Comparison of ENCODE assay signal across 8 cellular contexts in genomic region chr6:4018194-4019111, GRCh38.
DNase-seq lines count a peak whose midpoint lies in the region; ATAC-seq lines count a peak whose summit lies in the region.

No MANE protein-coding gene starts in this region.

- H3K9me3 ChIP-seq in endocrine pancreas (ENCODE audit: control insufficient read depth, low read length) = no peaks in the 10 kb centered on the region

- H3K9me3 Mint-ChIP-seq in activated CD8-positive, alpha-beta memory T cell treated with anti-CD3 and anti-CD28 coated beads, Interleukin-2, amount 10 ng/mL, durations not matched to agents 7 days and 5 days (ENCODE audit: low read depth) = no peaks in the 10 kb centered on the region

- peaks cover 37% of the 10 kb centered on the region for H3K36me3 Mint-ChIP-seq in activated CD8-positive, alpha-beta memory T cell treated with anti-CD3 and anti-CD28 coated beads, Interleukin-2, amount 10 ng/mL, durations not matched to agents 7 days and 5 days

- H2BK5ac ChIP-seq in mesendoderm (ENCODE audit: low read length) = peak overlapping the region; percentile 23

- CTCF ChIA-PET in activated CD8-positive, alpha-beta memory T cell treated with anti-CD3 and anti-CD28 coated beads, Interleukin-2, amount 10 ng/mL, durations not matched to agents 7 days and 5 days (lab: Charles Lee) = interaction anchor here (1.0 to 1.9 kb wide), 11 partner anchors 9 to 170 kb away, joined by 3 to 7 read pairs (median 3); partner anchors contain the start of gene FAM50B

- no CpG with 5 or more reads among the region's 69 CpGs for WGBS in mesendoderm (ENCODE audit: extremely low coverage, insufficient coverage, low lambda C conversion rate)

- no peaks in the 10 kb centered on the region for H3K27me3 Mint-ChIP-seq in activated CD8-positive, alpha-beta memory T cell treated with anti-CD3 and anti-CD28 coated beads, Interleukin-2, amount 10 ng/mL, durations not matched to agents 7 days and 5 days

- peak overlapping the region; percentile 63 for H3K4me2 ChIP-seq in mesendoderm (ENCODE audit: low read length)

- peak; percentile 61 for ATAC-seq in GM21390 (IDR thresholded peaks at IDR 0.05; ENCODE audit: unreplicated experiment)
- ATAC-seq in activated CD8-positive, alpha-beta memory T cell treated with anti-CD3 and anti-CD28 coated beads, Interleukin-2, amount 10 ng/mL, durations not matched to agents 7 days and 5 days = peak; percentile 69

- no peak overlapping the region for H2AK5ac ChIP-seq in mesendoderm (ENCODE audit: low read length)

- H3K79me2 ChIP-seq in mesendoderm (ENCODE audit: control insufficient read depth, insufficient read depth, low read length) = peaks cover 32% of the 10 kb centered on the region

- peaks cover 1% of the 10 kb centered on the region for H3K79me1 ChIP-seq in mesendoderm (ENCODE audit: low read length)

- H3K27me3 ChIP-seq in endocrine pancreas (ENCODE audit: control insufficient read depth, insufficient read depth, low read length) = no peaks in the 10 kb centered on the region
- H3K27me3 ChIP-seq in mesendoderm (ENCODE audit: insufficient read depth, low read length, poor library complexity) = no peaks in the 10 kb centered on the region

- H3K18ac ChIP-seq in mesendoderm (ENCODE audit: low read length) = peak overlapping the region; percentile 98

- peak overlapping the region; percentile 94 for H3K56ac ChIP-seq in mesendoderm (ENCODE audit: low read length)

- peak overlapping the region; percentile 98 for H3K9ac ChIP-seq in endocrine pancreas (ENCODE audit: control insufficient read depth, insufficient read depth, low read length)
- peak overlapping the region; percentile 83 for H3K9ac ChIP-seq in mesendoderm (ENCODE audit: low read length)

- H2BK120ac ChIP-seq in mesendoderm (ENCODE audit: low read depth, low read length) = peak overlapping the region; percentile 64

- peak overlapping the region; percentile 95 for H3K4ac ChIP-seq in mesendoderm (ENCODE audit: low read depth, low read length)

- H3K4me1 ChIP-seq in endocrine pancreas (ENCODE audit: control insufficient read depth, insufficient read depth, low read length) (peaks cover 16% of the 10 kb centered on the region), mesendoderm (ENCODE audit: control insufficient read depth, low read depth, low read length) (no peaks in the 10 kb centered on the region)

- H3K36me3 ChIP-seq in endocrine pancreas (ENCODE audit: control insufficient read depth, insufficient read depth, low read length) (no peaks in the 10 kb centered on the region), mesendoderm (ENCODE audit: control insufficient read depth, insufficient read depth, low read length) (no peaks in the 10 kb centered on the region)

- H4K5ac ChIP-seq in mesendoderm (ENCODE audit: low read length) = no peak overlapping the region

- H3K27ac ChIP-seq in mesendoderm (ENCODE audit: low read depth, low read length) = peak overlapping the region; percentile 99

- H3K23ac ChIP-seq in mesendoderm (ENCODE audit: low read length) = no peak overlapping the region

- H3K27ac Mint-ChIP-seq in activated CD8-positive, alpha-beta memory T cell treated with anti-CD3 and anti-CD28 coated beads, Interleukin-2, amount 10 ng/mL, durations not matched to agents 7 days and 5 days = peak overlapping the region; percentile 95

- H4K8ac ChIP-seq in mesendoderm (ENCODE audit: low read depth, low read length) = peak overlapping the region; percentile 96

- H3K4me3 ChIP-seq in endocrine pancreas (ENCODE audit: control insufficient read depth, insufficient read depth, low read length) (peak overlapping the region; percentile 99), mesendoderm (ENCODE audit: low read length) (peak overlapping the region; percentile 46)

- peaks cover 53% of the 10 kb centered on the region for H3K4me1 Mint-ChIP-seq in activated CD8-positive, alpha-beta memory T cell treated with anti-CD3 and anti-CD28 coated beads, Interleukin-2, amount 10 ng/mL, durations not matched to agents 7 days and 5 days

- DNase-seq in D341Med (ENCODE audit: low spot score) = peak; percentile 97
- peak; percentile 57 to 98 (median 96) for DNase-seq in HUDEP-2 (lab: John Stamatoyannopoulos, UW; ENCODE audit: unreplicated experiment in 76 of 76)
- peak; percentile 94 for DNase-seq in NOMO-1 treated with DMSO at 0.1 percent for 48 hours (lab: John Stamatoyannopoulos, UW; ENCODE audit: unreplicated experiment)
- peak; percentile 97 for DNase-seq in activated CD8-positive, alpha-beta memory T cell treated with anti-CD3 and anti-CD28 coated beads, Interleukin-2, amount 10 ng/mL, durations not matched to agents 7 days and 5 days
- DNase-seq in mesendoderm = peak; percentile 99
- peak; percentile 95 for DNase-seq in stimulated activated CD8-positive, alpha-beta memory T cell treated with anti-CD3 and anti-CD28 coated beads, Interleukin-12 subunit alpha, Interleukin-12 subunit beta, amount 100 ng/mL, for 4 hours (ENCODE audit: low read depth)

- no peak overlapping the region for H2BK15ac ChIP-seq in mesendoderm (replicated peaks; ENCODE audit: low read depth)

- H3K4me3 Mint-ChIP-seq in activated CD8-positive, alpha-beta memory T cell treated with anti-CD3 and anti-CD28 coated beads, Interleukin-2, amount 10 ng/mL, durations not matched to agents 7 days and 5 days = peak overlapping the region; percentile 85

Comparison
In these comparisons a context has a peak if more than half of its experiments do, and no peak if none do; other contexts are left out.
1. Peak in every context shown above with its lines: DNase-seq, ATAC-seq, H3K4me3 ChIP-seq and H3K27ac ChIP-seq.